Comparison of ENCODE assay signal across 8 cellular contexts in the genomic region with DNA sequence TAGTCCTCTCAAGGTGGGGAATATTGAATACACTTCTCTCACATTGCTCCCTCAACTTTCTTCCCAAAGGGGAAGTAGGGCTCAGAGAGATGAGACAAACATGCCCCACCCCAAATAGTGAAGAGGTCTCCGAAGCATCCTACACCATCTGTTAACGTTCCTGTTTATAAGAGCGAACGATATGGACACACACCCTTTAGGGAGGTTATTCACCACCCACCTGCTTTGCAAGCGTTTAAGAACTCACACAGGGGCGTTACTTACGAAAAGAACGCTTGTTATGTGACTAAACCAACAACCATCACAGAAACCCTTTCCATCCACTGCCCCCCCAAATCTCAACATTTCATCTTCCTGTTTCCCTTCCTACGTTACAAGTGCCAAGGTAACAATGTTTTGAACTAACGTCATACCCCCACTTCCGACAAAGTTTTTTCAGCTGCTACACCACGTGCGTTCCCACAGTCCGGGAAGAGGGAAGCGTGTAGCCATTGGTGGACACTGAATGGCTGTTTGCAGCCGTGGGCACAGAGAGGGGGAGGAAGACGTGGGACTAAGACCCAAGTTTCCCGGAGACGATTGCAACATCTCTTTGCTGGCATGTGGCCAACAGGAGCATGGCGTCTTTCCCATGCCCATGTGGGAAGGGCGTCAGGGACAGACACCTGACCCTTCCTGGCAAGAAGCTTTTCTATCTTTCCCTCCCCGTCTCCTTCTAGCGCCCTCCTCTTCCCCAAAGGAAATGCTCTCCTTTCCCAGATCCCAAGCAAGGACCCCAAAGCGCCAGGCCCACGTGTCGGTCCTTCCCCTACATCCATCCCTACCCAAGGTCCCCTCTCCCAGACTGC. TPM values are rescaled to one million over a fixed set of nuclear protein-coding genes. Genes with fewer than 3 reads are reported as not detected.
A peak's percentile ranks its signal among the peaks of the same experiment; 100 is the strongest.
DNase-seq lines count a peak whose midpoint lies in the region; ATAC-seq, FAIRE-seq and TF ChIP-seq lines count a peak whose summit lies in the region.

No MANE protein-coding gene starts in this region.

- FAIRE-seq in GM19239 (lab: Jason Lieb, UNC) (peak; percentile 90), HTR-8/SVneo (lab: Jason Lieb, UNC) (peak; percentile 97), pancreas (lab: Jason Lieb, UNC) (peak; percentile 89)

- H3K9me3 ChIP-seq in SJSA1 (replicated peaks) (no peaks in the 10 kb centered on the region), adipocyte (ENCODE audit: control insufficient read depth, low read length) (no peaks in the 10 kb centered on the region), cardiac muscle cell (ENCODE audit: low read depth) (no peaks in the 10 kb centered on the region), pancreas (no peaks in the 10 kb centered on the region), transverse colon (no peaks in the 10 kb centered on the region)

- peak; percentile 83 to 90 (median 88) for ATAC-seq in pancreas

- TF ChIP-seq CTCF in AG09319 (IDR thresholded peaks at IDR 0.05; ENCODE audit: low read depth, low read length) (no peak), cardiac muscle cell (IDR thresholded peaks at IDR 0.05; ENCODE audit: low read depth, low read length) (no peak), pancreas (IDR thresholded peaks at IDR 0.05) (no peak), transverse colon (IDR thresholded peaks at IDR 0.05) (no peak)

- H3K27ac ChIP-seq in SJSA1 (peak overlapping the region; percentile 86), cardiac muscle cell (peak overlapping the region; percentile 89), pancreas (peak overlapping the region; percentile 95 to 98 (median 98)), transverse colon (peak overlapping the region; percentile 96 to 98 (median 98))

- TF ChIP-seq POLR2A in transverse colon (IDR thresholded peaks at IDR 0.05), result peak; percentile 40

- H3K4me1 ChIP-seq in SJSA1 (replicated peaks) (peaks cover 48% of the 10 kb centered on the region), adipocyte (ENCODE audit: control insufficient read depth, insufficient read depth, low read length) (peaks cover 55% of the 10 kb centered on the region), cardiac muscle cell (ENCODE audit: low read depth) (peaks cover 38% of the 10 kb centered on the region), pancreas (peaks cover 19 to 46% (median 26%) of the 10 kb centered on the region in 3 donors), transverse colon (peaks cover 20 to 58% (median 52%) of the 10 kb centered on the region in 4 donors)

- H3K27me3 ChIP-seq in SJSA1 (replicated peaks) (no peaks in the 10 kb centered on the region), adipocyte (replicated peaks; ENCODE audit: control insufficient read depth, insufficient read depth, low read length) (no peaks in the 10 kb centered on the region), cardiac muscle cell (peaks cover 4% of the 10 kb centered on the region), pancreas (no peaks in the 10 kb centered on the region), transverse colon (no peaks in the 10 kb centered on the region)

- DNase-seq in AG09319 (ENCODE audit: extremely low read depth, low read depth) (peak; percentile 94), GM19239 (ENCODE audit: insufficient read length, low spot score) (peak; percentile 35), HTR-8/SVneo (ENCODE audit: insufficient read length, low spot score) (peak; percentile 76), SJSA1 (ENCODE audit: low read depth in 1 of 2, low spot score in 2 of 2) (peak; percentile 85 to 87), adipocyte (ENCODE audit: low read depth) (peak; percentile 98), cardiac muscle cell (ENCODE audit: low read depth in 1 of 2, low spot score in 1 of 2) (peak; percentile 71 to 98), pancreas (peak; percentile 96 to 99 (median 98)), transverse colon (peak; percentile 88)

- peak; percentile 97 for TF ChIP-seq EP300 in transverse colon (IDR thresholded peaks at IDR 0.05; ENCODE audit: low read depth)

- intact Hi-C loops in pancreas (cut with DNase I), result no loop called here
- intact Hi-C loops in transverse colon (cut with DNase I; ENCODE audit: low total_unique reads), result no loop called here

- H3K9ac ChIP-seq in adipocyte (ENCODE audit: low read length), result peak overlapping the region; percentile 94

- H3K36me3 ChIP-seq in SJSA1, result peaks cover 19% of the 10 kb centered on the region
- H3K36me3 ChIP-seq in adipocyte (ENCODE audit: control insufficient read depth, insufficient read depth, low read length, severe bottlenecking), result no peaks in the 10 kb centered on the region
- H3K36me3 ChIP-seq in cardiac muscle cell, result no peaks in the 10 kb centered on the region
- H3K36me3 ChIP-seq in pancreas, result no peaks in the 10 kb centered on the region
- no peaks in the 10 kb centered on the region for H3K36me3 ChIP-seq in transverse colon

- H3K4me3 ChIP-seq in SJSA1 (peak overlapping the region; percentile 94), adipocyte (ENCODE audit: low read length) (peak overlapping the region; percentile 90), cardiac muscle cell (peak overlapping the region; percentile 94), pancreas (peak overlapping the region; percentile 80 to 93 (median 84)), transverse colon (peak overlapping the region; percentile 82 to 96 (median 88))

- 0% methylated on average over 25 to 26 of the region's 26 CpGs for WGBS in pancreas, 2 donors
- WGBS in transverse colon (ENCODE audit: low coverage in 1 of 2), 2 donors, result 2 to 5% methylated on average over 17 to 26 of the region's 26 CpGs

- in situ Hi-C loops in transverse colon (cut with MboI; ENCODE audit: low pct_ligation_motif_present in 1 of 4, low pct_unique_long_range_greater_than_20kb in 1 of 4, low sequenced_read_pairs in 3 of 4), result no loop called here

RNA-seq across cellular contexts. Expression of gene YBX3, which starts 1.2 kb away (rescaled TPM):
- total RNA-seq in SJSA1 (2014; rRNA removed; shearing (Covaris generic)), result 95.2 and 104 TPM in 2 replicates
- total RNA-seq in cardiac muscle cell (142 and 173 TPM in 2 replicates), pancreas (100 to 1,000 TPM; 241 to 444 (median 317) TPM), transverse colon (100 to 1,000 TPM; 137 to 537 (median 236) TPM)
- polyA plus RNA-seq in cardiac muscle cell (212 and 278 TPM in 2 replicates), pancreas (100 to 1,000 TPM; 323 to 352 TPM)

RNA-seq across cellular contexts. Expression of gene STYK1, which starts 48.0 kb away (rescaled TPM):
- total RNA-seq in SJSA1 (2014; rRNA removed; shearing (Covaris generic)), result 5.9 and 6.3 TPM in 2 replicates
- total RNA-seq in cardiac muscle cell (0.21 and 0.74 TPM in 2 replicates), pancreas (under 1 TPM in 4 of 6 donors, not detected in 2; 0.12 to 0.55 (median 0.23) TPM), transverse colon (10 to 100 TPM in 3 of 4 donors, 1 to 10 TPM in 1; 8.4 to 41.6 (median 19.2) TPM)
- polyA plus RNA-seq in cardiac muscle cell (0.65 and 2.3 TPM in 2 replicates), pancreas (under 1 TPM; 0.04 to 0.07 TPM)

Comparison
In these comparisons a context has a peak if more than half of its experiments do, and no peak if none do; other contexts are left out.
1. Peak in every context shown above with its lines: DNase-seq, ATAC-seq, H3K4me3 ChIP-seq and H3K27ac ChIP-seq.
2. DNase-seq: peak in every context shown above with its lines; median percentile 98 in adipocyte; 98 in pancreas; 94 in AG09319; 88 in transverse colon; 86 in SJSA1; 84 in cardiac muscle cell; 76 in HTR-8/SVneo; 35 in GM19239.